In the genomic region with DNA sequence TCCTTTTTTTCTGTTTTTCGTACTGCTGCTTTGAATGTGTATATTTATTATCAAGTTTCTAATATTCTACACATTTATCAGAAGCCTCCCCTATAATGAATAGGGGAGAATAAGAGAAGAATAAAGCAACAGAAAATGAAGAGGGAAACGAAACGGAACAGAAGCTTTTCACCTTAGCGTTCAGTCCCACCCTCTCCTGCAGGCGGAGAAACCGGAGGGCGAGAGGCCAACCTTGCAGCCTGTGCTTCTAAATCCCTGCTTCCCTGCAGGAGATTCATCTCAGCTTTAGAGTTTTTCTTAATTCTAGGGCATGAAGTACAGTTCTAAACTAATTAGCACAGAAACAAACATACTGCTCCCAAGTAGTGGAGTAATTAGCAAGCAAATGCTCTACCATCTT, we compare ENCODE assay signal across 10 cellular contexts.
A peak's percentile ranks its signal among the peaks of the same experiment; 100 is the strongest.
DNase-seq lines count a peak whose midpoint lies in the region; ATAC-seq and TF ChIP-seq lines count a peak whose summit lies in the region.
"Had no signal": no experiment of that assay in that cellular context is flagged by ENCODE, and none has a peak within 500 bp of the region (broad histone marks: within the 10 kb centered on the region; RNA-seq: fewer than 3 reads in every experiment).

No MANE protein-coding gene starts in this region.

- no peaks in the 10 kb centered on the region for H3K27me3 ChIP-seq in upper lobe of right lung

- no peak overlapping the region for H3K4me3 ChIP-seq in astrocyte of the spinal cord (ENCODE audit: low read depth, low read length)
- H3K4me3 ChIP-seq in mesodermal cell (ENCODE audit: extremely low read depth, insufficient read depth, low read length, poor library complexity, severe bottlenecking) = no peak overlapping the region
- no peak overlapping the region for H3K4me3 ChIP-seq in upper lobe of right lung

- TF ChIP-seq CTCF in astrocyte of the spinal cord (IDR thresholded peaks at IDR 0.05; ENCODE audit: low read depth, low read length) (no peak), upper lobe of right lung (IDR thresholded peaks at IDR 0.05) (no peak)

- DNase-seq in Right ventricle myocardium inferior (ENCODE audit: missing footprints) (no peak), cardiac septum (ENCODE audit: low spot score) (no peak), astrocyte of the spinal cord (ENCODE audit: low read depth, low spot score) (peak; percentile 60), upper lobe of right lung (no peak), DMS53 (lab: John Stamatoyannopoulos, UW) (no peak), HPDE6-E6E7 (ENCODE audit: extremely low spot score) (no peak)
- DNase-seq: NCI-H526, substantia nigra had no signal

- H3K36me3 ChIP-seq in mesodermal cell (ENCODE audit: control insufficient read depth, insufficient read depth, low read length) = peaks cover 5% of the 10 kb centered on the region
- H3K36me3 ChIP-seq in upper lobe of right lung = no peaks in the 10 kb centered on the region

- ATAC-seq in Right ventricle myocardium inferior (peak; percentile 33), upper lobe of right lung (no peak), GM18870 (IDR thresholded peaks at IDR 0.05; ENCODE audit: unreplicated experiment) (no peak)

- WGBS in mesodermal cell (ENCODE audit: insufficient coverage in 2 of 2), 2 experiments = 27 to 40% methylated on average over 2 to 5 of the region's 7 CpGs

- intact Hi-C loops in Right ventricle myocardium inferior (cut with DNase I) (no loop called here), cardiac septum (cut with DNase I) (no loop called here), upper lobe of right lung (cut with DNase I) (no loop called here)

- H3K27ac ChIP-seq in mesodermal cell (ENCODE audit: low read depth, low read length, severe bottlenecking) = peak overlapping the region; percentile 97
- peak overlapping the region; percentile 79 for H3K27ac ChIP-seq in upper lobe of right lung

- in situ Hi-C loops in astrocyte of the spinal cord (cut with HindIII; ENCODE audit: low sequenced_read_pairs) = no loop called here

- H3K9me3 ChIP-seq in mesodermal cell (ENCODE audit: control insufficient read depth, low read length) (peaks cover 17% of the 10 kb centered on the region), upper lobe of right lung (no peaks in the 10 kb centered on the region)

- H3K4me1 ChIP-seq in mesodermal cell (ENCODE audit: control insufficient read depth, insufficient read depth, low read length, poor library complexity, severe bottlenecking) (peaks cover 51% of the 10 kb centered on the region), upper lobe of right lung (peaks cover 38% of the 10 kb centered on the region)
